Comparison of ENCODE assay signal across 23 cellular contexts in the genomic region with DNA sequence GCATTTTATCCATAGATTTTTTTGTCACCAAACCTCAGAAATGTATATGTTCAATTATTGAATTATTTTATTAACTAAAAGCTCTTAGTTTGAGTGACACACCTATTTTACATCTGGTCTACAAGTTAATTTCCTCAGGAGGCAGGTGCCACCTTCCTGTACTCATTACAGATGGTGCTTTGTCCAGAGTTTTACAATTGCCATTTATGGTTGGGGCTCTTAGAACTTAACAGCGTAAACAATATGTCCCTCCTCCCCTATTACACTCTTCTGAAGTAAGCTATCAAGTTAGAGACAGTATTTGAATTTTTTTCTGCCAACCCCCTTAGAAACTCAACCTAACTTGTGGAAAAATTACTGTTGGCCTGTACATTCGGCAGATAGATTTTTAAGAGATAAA. TPM values are rescaled to one million over a fixed set of nuclear protein-coding genes. Genes with fewer than 3 reads are reported as not detected.
DNase-seq lines count a peak whose midpoint lies in the region; TF ChIP-seq lines count a peak whose summit lies in the region.
"Had no signal": no experiment of that assay in that cellular context is flagged by ENCODE, and none has a peak within 500 bp of the region (broad histone marks: within the 10 kb centered on the region; RNA-seq: fewer than 3 reads in every experiment).

No MANE protein-coding gene starts in this region.

- H3K4me3 ChIP-seq in HUES48 (ENCODE audit: low read depth, low read length) (no peak overlapping the region), esophagus muscularis mucosa (no peak overlapping the region), neuron (ENCODE audit: low read length) (peak overlapping the region; percentile 17), SJCRH30 (no peak overlapping the region)
- H3K4me3 ChIP-seq: breast epithelium, colonic mucosa, psoas muscle, tibial nerve had no signal

- H2AFZ ChIP-seq in neuron (ENCODE audit: low read depth, low read length) = no peak overlapping the region

- POLR2A ChIA-PET in activated CD4-positive, alpha-beta memory T cell treated with anti-CD3 and anti-CD28 coated beads for 36 hours (lab: Charles Lee) = no interaction called here

- no peak for TF ChIP-seq EP300 in esophagus muscularis mucosa (IDR thresholded peaks at IDR 0.05)

- 58% methylated on average over 2 of the region's 2 CpGs for WGBS in esophagus muscularis mucosa

- TF ChIP-seq CTCF in esophagus muscularis mucosa (IDR thresholded peaks at IDR 0.05) = no peak

- H3K27me3 Mint-ChIP-seq in activated CD4-positive, alpha-beta memory T cell treated with anti-CD3 and anti-CD28 coated beads for 36 hours = peaks cover 29% of the 10 kb centered on the region

- no peak for TF ChIP-seq POLR2A in esophagus muscularis mucosa (IDR thresholded peaks at IDR 0.05; ENCODE audit: low read depth)

- no peak overlapping the region for H3K9ac ChIP-seq in HUES48 (ENCODE audit: low read depth, low read length)
- H3K9ac ChIP-seq: SK-N-SH had no signal

- peak overlapping the region; percentile 1 for H3K27ac ChIP-seq in HUES48 (ENCODE audit: low read depth, low read length)
- peak overlapping the region in 3 of 4 donors; percentile 5 to 87 (median 8) for H3K27ac ChIP-seq in esophagus muscularis mucosa (replicated peaks in 1 of 4)
- H3K27ac ChIP-seq in SJCRH30 = no peak overlapping the region
- H3K27ac ChIP-seq: colonic mucosa, psoas muscle, RWPE1, tibial nerve had no signal

- H3K9me3 Mint-ChIP-seq in activated CD4-positive, alpha-beta memory T cell treated with anti-CD3 and anti-CD28 coated beads for 36 hours = no peaks in the 10 kb centered on the region
- H3K9me3 Mint-ChIP-seq: activated T-cell treated with anti-CD3 and anti-CD28 coated beads, Interleukin-2, amount 50 U/mL, for 24 hours; CD4-positive, alpha-beta T cell; effector memory CD8-positive, alpha-beta T cell; natural killer cell treated with Interleukin-12 subunit alpha and Interleukin-12 subunit beta and Interleukin-15 and Interleukin-18, amount 100 ng/mL, for 72 hours had no signal

- H3K36me3 Mint-ChIP-seq in activated CD4-positive, alpha-beta memory T cell treated with anti-CD3 and anti-CD28 coated beads for 36 hours = no peaks in the 10 kb centered on the region
- H3K36me3 Mint-ChIP-seq: natural killer cell treated with Interleukin-12 subunit alpha and Interleukin-12 subunit beta and Interleukin-15 and Interleukin-18, amount 100 ng/mL, for 72 hours had no signal

- H3K27me3 ChIP-seq in HUES48 (ENCODE audit: control insufficient read depth, insufficient read depth, low read length) (peaks cover 12% of the 10 kb centered on the region; the same call in 1 of the 2 replicates), esophagus muscularis mucosa (no peaks in the 10 kb centered on the region), neuron (ENCODE audit: insufficient read depth, low read length) (no peaks in the 10 kb centered on the region), SJCRH30 (no peaks in the 10 kb centered on the region)
- H3K27me3 ChIP-seq: breast epithelium, colonic mucosa, tibial nerve had no signal

- H3K4me1 ChIP-seq in HUES48 (ENCODE audit: control insufficient read depth, insufficient read depth, low read length) = peaks cover 20% of the 10 kb centered on the region
- H3K4me1 ChIP-seq in esophagus muscularis mucosa = peaks cover 11 to 29% (median 22%) of the 10 kb centered on the region in 4 donors
- H3K4me1 ChIP-seq in neuron (ENCODE audit: insufficient read depth, low read length) = peaks cover 48% of the 10 kb centered on the region
- H3K4me1 ChIP-seq in SJCRH30 = 0 out of 2 replicates have a peak, but pooled peaks cover 3% of the 10 kb centered on the region
- H3K4me1 ChIP-seq: breast epithelium, colonic mucosa, psoas muscle had no signal

- H3K4me1 Mint-ChIP-seq in activated CD4-positive, alpha-beta memory T cell treated with anti-CD3 and anti-CD28 coated beads for 36 hours (ENCODE audit: low read depth) = peaks cover 20% of the 10 kb centered on the region

- no peaks in the 10 kb centered on the region for H3K36me3 ChIP-seq in HUES48 (ENCODE audit: control insufficient read depth, insufficient read depth, low read length)
- H3K36me3 ChIP-seq in esophagus muscularis mucosa = no peaks in the 10 kb centered on the region
- peaks cover 22% of the 10 kb centered on the region for H3K36me3 ChIP-seq in neuron (ENCODE audit: insufficient read depth, low read length)
- H3K36me3 ChIP-seq in SJCRH30 = no peaks in the 10 kb centered on the region
- H3K36me3 ChIP-seq: breast epithelium, colonic mucosa, tibial nerve had no signal

- no peak overlapping the region for H3K4me3 Mint-ChIP-seq in activated CD4-positive, alpha-beta memory T cell treated with anti-CD3 and anti-CD28 coated beads for 36 hours
- H3K4me3 Mint-ChIP-seq: activated T-cell treated with anti-CD3 and anti-CD28 coated beads, Interleukin-2, amount 50 U/mL, for 24 hours; CD4-positive, alpha-beta T cell; effector memory CD8-positive, alpha-beta T cell; natural killer cell treated with Interleukin-12 subunit alpha and Interleukin-12 subunit beta and Interleukin-15 and Interleukin-18, amount 100 ng/mL, for 72 hours had no signal

- CTCF ChIA-PET in activated CD4-positive, alpha-beta memory T cell treated with anti-CD3 and anti-CD28 coated beads for 36 hours (lab: Charles Lee) = interaction anchor here (0.7 kb wide), 1 partner anchor 405 kb away, joined by 3 read pairs; no protein-coding TSS in a partner anchor

- DNase-seq in NCI-H510A treated with DMSO at 0.1 percent for 48 hours (lab: John Stamatoyannopoulos, UW) (peak; percentile 55), esophagus muscularis mucosa (ENCODE audit: extremely low spot score) (no peak), SJCRH30 (no peak)
- no peak for DNase-seq in activated CD4-positive, alpha-beta memory T cell treated with anti-CD3 and anti-CD28 coated beads for 36 hours
- DNase-seq in central memory CD4-positive, alpha-beta T cell = no peak
- DNase-seq: activated CD4-positive, alpha-beta T cell treated with anti-CD3 and anti-CD28 coated beads for 4 hours; activated T-cell treated with anti-CD3 and anti-CD28 coated beads, Interleukin-2, amount 50 U/mL, for 24 hours; CD4-positive, alpha-beta T cell; colonic mucosa; effector memory CD8-positive, alpha-beta T cell; foreskin melanocyte; NCI-H446 treated with DMSO at 0.1 percent for 48 hours; psoas muscle; stimulated activated CD8-positive, alpha-beta memory T cell treated with anti-CD3 and anti-CD28 coated beads, Interleukin-4, amount 100 ng/mL, for 48 hours; T-helper 2 cell had no signal

- H3K27ac Mint-ChIP-seq in activated CD4-positive, alpha-beta memory T cell treated with anti-CD3 and anti-CD28 coated beads for 36 hours = no peak overlapping the region
- H3K27ac Mint-ChIP-seq: activated T-cell treated with anti-CD3 and anti-CD28 coated beads, Interleukin-2, amount 50 U/mL, for 24 hours; CD4-positive, alpha-beta T cell; effector memory CD8-positive, alpha-beta T cell; natural killer cell treated with Interleukin-12 subunit alpha and Interleukin-12 subunit beta and Interleukin-15 and Interleukin-18, amount 100 ng/mL, for 72 hours had no signal

- H3K9me3 ChIP-seq in HUES48 (ENCODE audit: control insufficient read depth, insufficient read depth, low read length) = no peaks in the 10 kb centered on the region
- H3K9me3 ChIP-seq in esophagus muscularis mucosa = no peaks in the 10 kb centered on the region
- H3K9me3 ChIP-seq in neuron (ENCODE audit: low read length) = no peaks in the 10 kb centered on the region
- no peaks in the 10 kb centered on the region for H3K9me3 ChIP-seq in SJCRH30 (replicated peaks)
- H3K9me3 ChIP-seq: breast epithelium, colonic mucosa, psoas muscle, SK-N-SH, tibial nerve had no signal

- intact Hi-C loops in esophagus muscularis mucosa (cut with DNase I) = no loop called here
- intact Hi-C loops in activated CD4-positive, alpha-beta memory T cell treated with anti-CD3 and anti-CD28 coated beads for 36 hours (cut with micrococcal nuclease) = no loop called here

RNA-seq across cellular contexts. Expression of gene CXXC4, which starts 8.0 kb away (rescaled TPM):
- 1 to 10 TPM; 1.7 to 3.3 (median 2.9) TPM for total RNA-seq in esophagus muscularis mucosa
- not detected for total RNA-seq in activated CD4-positive, alpha-beta memory T cell treated with anti-CD3 and anti-CD28 coated beads for 36 hours
- 3.3 and 4.6 TPM in 2 replicates for total RNA-seq in SJCRH30 (2014; rRNA removed; shearing (Covaris generic))
- total RNA-seq: activated CD8-positive, alpha-beta memory T cell treated with anti-CD3 and anti-CD28 coated beads for 36 hours; CD4-positive, alpha-beta T cell; natural killer cell treated with Interleukin-12 subunit alpha and Interleukin-12 subunit beta and Interleukin-15 and Interleukin-18, amount 100 ng/mL, for 72 hours had no signal
